In the genomic region with DNA sequence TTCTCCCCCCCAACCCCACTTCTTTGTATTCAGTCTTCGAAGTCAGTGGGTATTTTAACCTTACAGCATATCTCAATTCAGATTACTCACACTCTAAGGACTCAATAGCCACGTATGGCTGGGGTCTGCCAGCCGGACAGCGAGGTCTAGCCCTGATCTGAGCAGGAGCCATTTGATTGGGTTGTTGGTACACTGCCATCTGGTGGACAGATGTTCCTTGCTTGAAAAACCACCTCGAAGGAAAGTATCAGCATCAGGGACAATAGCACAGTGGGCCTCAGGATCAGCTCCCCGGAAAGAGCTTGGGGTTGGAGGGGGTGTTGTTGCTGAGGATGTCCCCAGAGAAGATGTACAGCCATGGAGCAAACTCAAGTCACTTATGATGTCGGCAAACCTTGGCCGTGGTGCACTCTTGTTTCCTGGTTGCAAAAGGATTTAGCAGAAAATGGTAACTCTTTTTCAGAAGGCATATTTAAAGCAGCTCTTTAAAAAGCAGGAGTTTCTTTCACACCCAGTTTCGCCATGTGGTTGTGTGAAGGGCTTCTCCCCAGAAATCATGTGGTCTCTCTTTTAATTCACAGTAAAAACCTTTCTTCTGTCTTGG, we compare ENCODE assay signal across 8 cellular contexts. TPM values are rescaled to one million over a fixed set of nuclear protein-coding genes. Genes with fewer than 3 reads are reported as not detected.
DNase-seq lines count a peak whose midpoint lies in the region; ATAC-seq and TF ChIP-seq lines count a peak whose summit lies in the region.

No MANE protein-coding gene starts in this region.

- H3K4me3 ChIP-seq in OCI-LY7 (ENCODE audit: low read depth, low read length, poor library complexity, severe bottlenecking) (no peak overlapping the region), esophagus squamous epithelium (no peak overlapping the region), transverse colon (no peak overlapping the region)

- H3K36me3 ChIP-seq in OCI-LY7 (ENCODE audit: insufficient read depth, low read length) (no peaks in the 10 kb centered on the region), esophagus squamous epithelium (no peaks in the 10 kb centered on the region), transverse colon (no peaks in the 10 kb centered on the region)

- CTCF ChIA-PET in OCI-LY7 (lab: Charles Lee; ENCODE audit: unreplicated experiment) = no interaction called here

- no peak overlapping the region for H3K27ac Mint-ChIP-seq in natural killer cell treated with Interleukin-12 subunit alpha and Interleukin-12 subunit beta and Interleukin-15 and Interleukin-18, amount 100 ng/mL, for 72 hours

- POLR2A ChIA-PET in OCI-LY7 (lab: Charles Lee) = no interaction called here

- H3K9me2 ChIP-seq in OCI-LY7 (ENCODE audit: insufficient read depth, low read length) = no peaks in the 10 kb centered on the region

- H3K4me1 ChIP-seq in OCI-LY7 (ENCODE audit: insufficient read depth, low read length, poor library complexity, severe bottlenecking) (no peaks in the 10 kb centered on the region), esophagus squamous epithelium (peaks cover 0 to 13% (median 0%) of the 10 kb centered on the region in 3 donors), transverse colon (peaks cover 0 to 6% (median 0%) of the 10 kb centered on the region in 4 donors)

- H3K27me3 ChIP-seq in esophagus squamous epithelium (peaks cover 0 to 4% (median 0%) of the 10 kb centered on the region in 4 donors), transverse colon (no peaks in the 10 kb centered on the region)

- BruUV-seq in OCI-LY7 (replicated peaks; lab: Mats Ljungman, UMichigan) = no TSS peak

- no peak overlapping the region for H3K4me3 Mint-ChIP-seq in natural killer cell treated with Interleukin-12 subunit alpha and Interleukin-12 subunit beta and Interleukin-15 and Interleukin-18, amount 100 ng/mL, for 72 hours

- no peaks in the 10 kb centered on the region for H4K20me1 ChIP-seq in OCI-LY7 (ENCODE audit: insufficient read depth, low read length)

- no peak for TF ChIP-seq POLR2A in esophagus squamous epithelium (IDR thresholded peaks at IDR 0.05)
- no peak for TF ChIP-seq POLR2A in transverse colon (IDR thresholded peaks at IDR 0.05)

- H3K27me3 Mint-ChIP-seq in natural killer cell treated with Interleukin-12 subunit alpha and Interleukin-12 subunit beta and Interleukin-15 and Interleukin-18, amount 100 ng/mL, for 72 hours = peaks cover 19 to 25% of the 10 kb centered on the region in 2 donors

- TF ChIP-seq CTCF in GM12873 (IDR thresholded peaks at IDR 0.05; ENCODE audit: insufficient read depth, low read depth, low read length, missing control alignments) (peak; percentile 81), OCI-LY7 (conservative IDR thresholded peaks at IDR 0.05; ENCODE audit: low read length) (peak; percentile 87), esophagus squamous epithelium (IDR thresholded peaks at IDR 0.05) (peak; percentile 61 to 81 (median 72)), transverse colon (IDR thresholded peaks at IDR 0.05) (peak; percentile 54 to 76 (median 68))

- H3K79me2 ChIP-seq in OCI-LY7 (ENCODE audit: insufficient read depth, low read depth, low read length) = no peaks in the 10 kb centered on the region

- TF ChIP-seq EP300 in transverse colon (IDR thresholded peaks at IDR 0.05; ENCODE audit: low read depth) = no peak

- no peak overlapping the region for H3K27ac ChIP-seq in OCI-LY7 (ENCODE audit: low read depth, low read length, poor library complexity, severe bottlenecking)
- H3K27ac ChIP-seq in esophagus squamous epithelium = no peak overlapping the region
- H3K27ac ChIP-seq in transverse colon = no peak overlapping the region

- H3K4me1 Mint-ChIP-seq in natural killer cell treated with Interleukin-12 subunit alpha and Interleukin-12 subunit beta and Interleukin-15 and Interleukin-18, amount 100 ng/mL, for 72 hours (ENCODE audit: low read depth in 2 of 2) = peaks cover 3 to 5% of the 10 kb centered on the region in 2 donors

- 20 to 25% methylated on average over 9 of the region's 9 CpGs for WGBS in esophagus squamous epithelium, 2 donors
- WGBS in transverse colon (ENCODE audit: low coverage in 1 of 2), 2 donors = 0 to 29% methylated on average over 3 to 9 of the region's 9 CpGs

- H2AFZ ChIP-seq in OCI-LY7 (ENCODE audit: low read length) = no peak overlapping the region

- ATAC-seq in natural killer cell treated with Interleukin-12 subunit alpha and Interleukin-12 subunit beta and Interleukin-15 and Interleukin-18, amount 100 ng/mL, for 72 hours = peak; percentile 56 to 61
- no peak for ATAC-seq in HG02970 (IDR thresholded peaks at IDR 0.05; ENCODE audit: low FRiP score, unreplicated experiment)

- H3K4me2 ChIP-seq in OCI-LY7 (ENCODE audit: low read length) = no peak overlapping the region

- DNase-seq in HT-29 (ENCODE audit: low spot score) = peak; percentile 64
- peak; percentile 59 for DNase-seq in OCI-LY7 (ENCODE audit: low spot score)
- DNase-seq in activated T-cell treated with anti-CD3 and anti-CD28 coated beads for 24 hours (ENCODE audit: low read depth) = peak; percentile 41
- DNase-seq in esophagus squamous epithelium (lab: John Stamatoyannopoulos, UW) = no peak
- DNase-seq in natural killer cell treated with Interleukin-12 subunit alpha and Interleukin-12 subunit beta and Interleukin-15 and Interleukin-18, amount 100 ng/mL, for 72 hours (ENCODE audit: low spot score) = no peak
- DNase-seq in transverse colon = peak; percentile 38

- H3K9me3 ChIP-seq in OCI-LY7 (ENCODE audit: low read length) = no peaks in the 10 kb centered on the region
- H3K9me3 ChIP-seq in esophagus squamous epithelium = no peaks in the 10 kb centered on the region
- H3K9me3 ChIP-seq in transverse colon = no peaks in the 10 kb centered on the region

- intact Hi-C loops in OCI-LY7 (cut with micrococcal nuclease; ENCODE audit: unreplicated experiment) (loop anchor here (1.0 to 2.0 kb wide), 3 partner anchors 152 to 320 kb away; no protein-coding TSS in a partner anchor), esophagus squamous epithelium (cut with DNase I) (loop anchor here (5.0 to 10.0 kb wide), 2 partner anchors 194 to 316 kb away; a partner anchor contains a TSS), transverse colon (cut with DNase I; ENCODE audit: low total_unique reads) (loop anchor here (5.0 kb wide), 1 partner anchor 199 kb away; no protein-coding TSS in a partner anchor)

- H3K9me3 Mint-ChIP-seq in natural killer cell treated with Interleukin-12 subunit alpha and Interleukin-12 subunit beta and Interleukin-15 and Interleukin-18, amount 100 ng/mL, for 72 hours = no peaks in the 10 kb centered on the region

- in situ Hi-C loops in transverse colon (cut with MboI; ENCODE audit: low pct_ligation_motif_present in 1 of 4, low pct_unique_long_range_greater_than_20kb in 1 of 4, low sequenced_read_pairs in 3 of 4) = loop anchor here in 2 of 4 donors (25.0 kb wide), 1 partner anchor 159 kb away; no protein-coding TSS in a partner anchor

- H3K36me3 Mint-ChIP-seq in natural killer cell treated with Interleukin-12 subunit alpha and Interleukin-12 subunit beta and Interleukin-15 and Interleukin-18, amount 100 ng/mL, for 72 hours = no peaks in the 10 kb centered on the region

RNA-seq across cellular contexts. Expression of a gene that starts 31.7 kb away (rescaled TPM):
- total RNA-seq in HT-29 (2014; rRNA removed; shearing (Covaris generic)) = not detected in 2 replicates
- not detected in 2 replicates for total RNA-seq in OCI-LY7 (2014; rRNA removed; shearing (Covaris generic))
- not detected in 2 replicates for total RNA-seq in OCI-LY7 (2022)
- 1 to 10 TPM in 3 of 4 donors, under 1 TPM in 1; 0.38 to 9.3 (median 2.4) TPM for total RNA-seq in esophagus squamous epithelium
- not detected for total RNA-seq in natural killer cell treated with Interleukin-12 subunit alpha and Interleukin-12 subunit beta and Interleukin-15 and Interleukin-18, amount 100 ng/mL, for 72 hours
- 10 to 100 TPM in 1 of 4 donors, 1 to 10 TPM in 3; 6.0 to 17.2 (median 8.0) TPM for total RNA-seq in transverse colon

Comparison
In these comparisons a context has a peak if more than half of its experiments do, and no peak if none do; other contexts are left out.
1. DNase-seq: peak in HT-29 (single experiment), OCI-LY7 (single experiment), activated T-cell treated with anti-CD3 and anti-CD28 coated beads for 24 hours (single experiment) and transverse colon (single experiment); none in esophagus squamous epithelium (single experiment) and natural killer cell treated with Interleukin-12 subunit alpha and Interleukin-12 subunit beta and Interleukin-15 and Interleukin-18, amount 100 ng/mL, for 72 hours (single experiment).
2. Peak in every context shown above with its lines, with median percentiles within 50 percentile points of each other: CTCF ChIP-seq.